In the genomic region with DNA sequence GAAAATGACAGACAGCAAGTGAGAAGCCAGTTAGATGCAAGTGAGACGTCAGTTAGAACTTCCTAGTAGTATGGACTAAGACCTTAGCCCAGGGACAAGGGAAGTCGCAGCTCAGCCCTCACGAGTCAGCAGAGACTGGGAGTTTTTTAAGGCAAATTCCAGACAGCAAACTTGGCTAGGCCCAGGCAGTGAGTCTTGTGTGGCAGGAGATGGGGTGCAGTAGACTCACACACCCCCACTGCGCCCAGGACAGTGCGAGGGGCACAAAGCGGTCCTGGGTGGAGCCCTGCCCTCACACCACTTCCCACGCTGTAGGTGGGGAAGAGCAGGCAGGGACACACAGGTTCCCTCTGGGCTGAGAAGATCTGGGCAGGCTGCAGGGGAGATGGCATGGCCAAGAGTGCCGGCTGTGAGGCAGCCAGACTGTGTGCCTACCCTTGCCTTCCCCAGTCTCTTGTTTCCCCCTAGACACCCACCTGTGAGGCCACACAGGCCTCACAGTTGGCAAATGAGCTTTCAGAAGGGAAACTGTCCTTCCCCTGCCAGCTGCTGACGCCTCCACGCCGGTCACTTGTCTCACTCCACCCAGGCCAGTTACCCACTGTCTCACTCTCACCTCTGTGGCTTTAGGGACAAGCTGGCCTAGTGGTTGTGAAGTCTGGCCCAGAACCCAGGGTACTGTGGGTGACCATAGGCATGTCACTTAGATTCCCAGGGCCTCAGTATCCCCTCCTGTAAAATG, we compare ENCODE assay signal across 1 cellular context.
A peak's percentile ranks its signal among the peaks of the same experiment; 100 is the strongest.
TF ChIP-seq lines count a peak whose summit lies in the region.

No MANE protein-coding gene starts in this region.

TF ChIP-seq in HepG2, 621 proteins besides CTCF, POLR2A, EP300 and RAD21:
- TF ChIP-seq ZNF629 (CRISPR knock-in tag; conservative IDR thresholded peaks at IDR 0.05) = 0 out of 2 replicates have a peak, but pooled peaks have one; percentile 33
- no peak for TF ChIP-seq BRCA1 (CRISPR knock-in tag; IDR thresholded peaks at IDR 0.05)
- TF ChIP-seq, protein P1, sequence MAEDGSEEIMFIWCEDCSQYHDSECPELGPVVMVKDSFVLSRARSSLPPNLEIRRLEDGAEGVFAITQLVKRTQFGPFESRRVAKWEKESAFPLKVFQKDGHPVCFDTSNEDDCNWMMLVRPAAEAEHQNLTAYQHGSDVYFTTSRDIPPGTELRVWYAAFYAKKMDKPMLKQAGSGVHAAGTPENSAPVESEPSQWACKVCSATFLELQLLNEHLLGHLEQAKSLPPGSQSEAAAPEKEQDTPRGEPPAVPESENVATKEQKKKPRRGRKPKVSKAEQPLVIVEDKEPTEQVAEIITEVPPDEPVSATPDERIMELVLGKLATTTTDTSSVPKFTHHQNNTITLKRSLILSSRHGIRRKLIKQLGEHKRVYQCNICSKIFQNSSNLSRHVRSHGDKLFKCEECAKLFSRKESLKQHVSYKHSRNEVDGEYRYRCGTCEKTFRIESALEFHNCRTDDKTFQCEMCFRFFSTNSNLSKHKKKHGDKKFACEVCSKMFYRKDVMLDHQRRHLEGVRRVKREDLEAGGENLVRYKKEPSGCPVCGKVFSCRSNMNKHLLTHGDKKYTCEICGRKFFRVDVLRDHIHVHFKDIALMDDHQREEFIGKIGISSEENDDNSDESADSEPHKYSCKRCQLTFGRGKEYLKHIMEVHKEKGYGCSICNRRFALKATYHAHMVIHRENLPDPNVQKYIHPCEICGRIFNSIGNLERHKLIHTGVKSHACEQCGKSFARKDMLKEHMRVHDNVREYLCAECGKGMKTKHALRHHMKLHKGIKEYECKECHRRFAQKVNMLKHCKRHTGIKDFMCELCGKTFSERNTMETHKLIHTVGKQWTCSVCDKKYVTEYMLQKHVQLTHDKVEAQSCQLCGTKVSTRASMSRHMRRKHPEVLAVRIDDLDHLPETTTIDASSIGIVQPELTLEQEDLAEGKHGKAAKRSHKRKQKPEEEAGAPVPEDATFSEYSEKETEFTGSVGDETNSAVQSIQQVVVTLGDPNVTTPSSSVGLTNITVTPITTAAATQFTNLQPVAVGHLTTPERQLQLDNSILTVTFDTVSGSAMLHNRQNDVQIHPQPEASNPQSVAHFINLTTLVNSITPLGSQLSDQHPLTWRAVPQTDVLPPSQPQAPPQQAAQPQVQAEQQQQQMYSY (CRISPR knock-in tag; IDR thresholded peaks at IDR 0.05) = no peak
- TF ChIP-seq, protein P2, sequence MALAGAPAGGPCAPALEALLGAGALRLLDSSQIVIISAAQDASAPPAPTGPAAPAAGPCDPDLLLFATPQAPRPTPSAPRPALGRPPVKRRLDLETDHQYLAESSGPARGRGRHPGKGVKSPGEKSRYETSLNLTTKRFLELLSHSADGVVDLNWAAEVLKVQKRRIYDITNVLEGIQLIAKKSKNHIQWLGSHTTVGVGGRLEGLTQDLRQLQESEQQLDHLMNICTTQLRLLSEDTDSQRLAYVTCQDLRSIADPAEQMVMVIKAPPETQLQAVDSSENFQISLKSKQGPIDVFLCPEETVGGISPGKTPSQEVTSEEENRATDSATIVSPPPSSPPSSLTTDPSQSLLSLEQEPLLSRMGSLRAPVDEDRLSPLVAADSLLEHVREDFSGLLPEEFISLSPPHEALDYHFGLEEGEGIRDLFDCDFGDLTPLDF (CRISPR knock-in tag; IDR thresholded peaks at IDR 0.05) = no peak
